Comparison of ENCODE assay signal across 20 cellular contexts in genomic region chr1:235631816-235632215, GRCh38. TPM values are rescaled to one million over a fixed set of nuclear protein-coding genes. Genes with fewer than 3 reads are reported as not detected.
DNase-seq lines count a peak whose midpoint lies in the region; FAIRE-seq and TF ChIP-seq lines count a peak whose summit lies in the region.
"Had no signal": no experiment of that assay in that cellular context is flagged by ENCODE, and none has a peak within 500 bp of the region (broad histone marks: within the 10 kb centered on the region; RNA-seq: fewer than 3 reads in every experiment).

No MANE protein-coding gene starts in this region.

- H3K27me3 Mint-ChIP-seq in progenitor cell of endocrine pancreas (peaks cover 2% of the 10 kb centered on the region), immature natural killer cell (ENCODE audit: low read depth in 3 of 3) (peaks cover 0 to 6% (median 3%) of the 10 kb centered on the region in 3 donors)

- POLR2A ChIA-PET in HEK293 (lab: Yijun Ruan, JAX) = interaction anchor here (0.6 kb wide), 1 partner anchor 225 kb away, joined by 6 read pairs; no protein-coding TSS in a partner anchor

- H3K36me3 ChIP-seq in HEK293 (ENCODE audit: control insufficient read depth in 2 of 2, insufficient read depth in 1 of 2, low read length in 2 of 2) = no peaks in the 10 kb centered on the region
- no peaks in the 10 kb centered on the region for H3K36me3 ChIP-seq in SJSA1
- no peaks in the 10 kb centered on the region for H3K36me3 ChIP-seq in tibial artery
- H3K36me3 ChIP-seq: thoracic aorta had no signal

- H3K4me3 ChIP-seq in HEK293 (ENCODE audit: low read depth, low read length) = no peak overlapping the region
- H3K4me3 ChIP-seq in SJSA1 = no peak overlapping the region
- no peak overlapping the region for H3K4me3 ChIP-seq in tibial artery

- no peak for DNase-seq in SJSA1 (ENCODE audit: low read depth in 1 of 2, low spot score in 2 of 2)
- no peak for DNase-seq in caudate nucleus (lab: John Stamatoyannopoulos, UW)
- DNase-seq in progenitor cell of endocrine pancreas (ENCODE audit: low spot score, unreplicated experiment) = no peak
- no peak for DNase-seq in tibial artery
- no peak for DNase-seq in HTR-8/SVneo (ENCODE audit: insufficient read length, low spot score)
- no peak for DNase-seq in immature natural killer cell
- DNase-seq in activated CD4-positive, alpha-beta T cell treated with anti-CD3 and anti-CD28 coated beads, Interleukin-2, amount 50 U/mL, for 1 hour = no peak
- DNase-seq: activated CD8-positive, alpha-beta T cell treated with anti-CD3 and anti-CD28 coated beads for 36 hours; activated naive CD4-positive, alpha-beta T cell treated with anti-CD3 and anti-CD28 coated beads for 36 hours; activated T-cell treated with anti-CD3 and anti-CD28 coated beads, Interleukin-2, amount 50 U/mL, for 24 hours; CD8-positive, alpha-beta T cell; cortex of kidney; naive thymus-derived CD8-positive, alpha-beta T cell; NCI-H1436; NCI-H2171; NCI-H526 treated with DMSO at 0.1 percent for 48 hours had no signal

- H3K9me3 Mint-ChIP-seq in progenitor cell of endocrine pancreas (ENCODE audit: low read depth) (no peaks in the 10 kb centered on the region), immature natural killer cell (no peaks in the 10 kb centered on the region)
- H3K9me3 Mint-ChIP-seq: activated CD8-positive, alpha-beta T cell treated with anti-CD3 and anti-CD28 coated beads for 36 hours; activated naive CD4-positive, alpha-beta T cell treated with anti-CD3 and anti-CD28 coated beads for 36 hours; activated T-cell treated with anti-CD3 and anti-CD28 coated beads, Interleukin-2, amount 50 U/mL, for 24 hours; CD8-positive, alpha-beta T cell; naive thymus-derived CD8-positive, alpha-beta T cell; T-helper 1 cell treated with Interleukin-12 subunit alpha and Interleukin-12 subunit beta and Interleukin-4 antibody, amounts not matched to agents 30 μg/mL and 1 μg/mL, for 36 hours had no signal

- FAIRE-seq in HTR-8/SVneo (lab: Jason Lieb, UNC) = no peak

- intact Hi-C loops in tibial artery (cut with DNase I; ENCODE audit: low total_unique reads) = no loop called here

- CTCF ChIA-PET in HEK293 (lab: Yijun Ruan, JAX) = interaction anchor here (0.6 to 2.7 kb wide), 5 partner anchors 14 to 340 kb away, joined by 3 to 12 read pairs (median 4); no protein-coding TSS in a partner anchor

- peak; percentile 34 for TF ChIP-seq CTCF in HEK293 (tag by site-specific recombination; IDR thresholded peaks at IDR 0.05)
- TF ChIP-seq CTCF in progenitor cell of endocrine pancreas (IDR thresholded peaks at IDR 0.05; ENCODE audit: unreplicated experiment) = peak; percentile 24
- TF ChIP-seq CTCF in tibial artery (IDR thresholded peaks at IDR 0.05) = no peak

- peaks cover 21% of the 10 kb centered on the region for H3K4me1 Mint-ChIP-seq in progenitor cell of endocrine pancreas (ENCODE audit: low read depth)
- no peaks in the 10 kb centered on the region for H3K4me1 Mint-ChIP-seq in immature natural killer cell

- H3K27ac Mint-ChIP-seq in progenitor cell of endocrine pancreas (no peak overlapping the region), immature natural killer cell (no peak overlapping the region)
- H3K27ac Mint-ChIP-seq: activated naive CD4-positive, alpha-beta T cell treated with anti-CD3 and anti-CD28 coated beads for 36 hours; activated T-cell treated with anti-CD3 and anti-CD28 coated beads, Interleukin-2, amount 50 U/mL, for 24 hours; CD8-positive, alpha-beta T cell had no signal

- no peaks in the 10 kb centered on the region for H3K36me3 Mint-ChIP-seq in progenitor cell of endocrine pancreas (ENCODE audit: insufficient read depth)
- no peaks in the 10 kb centered on the region for H3K36me3 Mint-ChIP-seq in immature natural killer cell
- H3K36me3 Mint-ChIP-seq: CD8-positive, alpha-beta T cell; naive thymus-derived CD8-positive, alpha-beta T cell had no signal

- H3K4me3 Mint-ChIP-seq in progenitor cell of endocrine pancreas (ENCODE audit: low read depth) (no peak overlapping the region), immature natural killer cell (no peak overlapping the region)
- H3K4me3 Mint-ChIP-seq: activated naive CD4-positive, alpha-beta T cell treated with anti-CD3 and anti-CD28 coated beads for 36 hours; activated T-cell treated with anti-CD3 and anti-CD28 coated beads, Interleukin-2, amount 50 U/mL, for 24 hours; CD8-positive, alpha-beta T cell had no signal

- peaks cover 18% of the 10 kb centered on the region for H3K4me1 ChIP-seq in HEK293 (ENCODE audit: control insufficient read depth, insufficient read depth, low read length)
- H3K4me1 ChIP-seq in SJSA1 (replicated peaks) = peaks cover 21% of the 10 kb centered on the region
- peaks cover 0 to 10% (median 0%) of the 10 kb centered on the region in 4 donors for H3K4me1 ChIP-seq in tibial artery

- H3K27ac ChIP-seq in HEK293 (ENCODE audit: extremely low read depth, low read depth, low read length) (no peak overlapping the region), SJSA1 (peak overlapping the region; percentile 89), caudate nucleus (ENCODE audit: low read depth, low read length) (peak overlapping the region; percentile 37), tibial artery (no peak overlapping the region)
- H3K27ac ChIP-seq: thoracic aorta had no signal

- H3K9me3 ChIP-seq in HEK293 (ENCODE audit: control insufficient read depth, insufficient read depth, low read depth, low read length) (no peaks in the 10 kb centered on the region), SJSA1 (replicated peaks) (no peaks in the 10 kb centered on the region), tibial artery (no peaks in the 10 kb centered on the region)
- H3K9me3 ChIP-seq: thoracic aorta had no signal

- H3K27me3 ChIP-seq in SJSA1 (replicated peaks) (no peaks in the 10 kb centered on the region), tibial artery (peaks cover 0 to 6% of the 10 kb centered on the region in 2 donors)

TF ChIP-seq in HEK293, 187 proteins besides CTCF, POLR2A, EP300 and RAD21:
- TF ChIP-seq ZNF121 (tag by site-specific recombination; IDR thresholded peaks at IDR 0.05) (no peak), ZNF521 (tag by site-specific recombination; IDR thresholded peaks at IDR 0.05) (no peak), ZNF10 (tag by site-specific recombination; IDR thresholded peaks at IDR 0.05) (no peak), YY1 (tag by site-specific recombination; IDR thresholded peaks at IDR 0.05) (no peak), ZBTB7A (tag by site-specific recombination; IDR thresholded peaks at IDR 0.05; ENCODE audit: low read depth) (no peak), ZNF202 (tag by site-specific recombination; IDR thresholded peaks at IDR 0.05; ENCODE audit: borderline replicate concordance) (no peak), RBAK (tag by site-specific recombination; IDR thresholded peaks at IDR 0.05) (no peak), EGR2 (tag by site-specific recombination; IDR thresholded peaks at IDR 0.05; ENCODE audit: low read depth) (no peak), ZNF148 (tag by site-specific recombination; IDR thresholded peaks at IDR 0.05; ENCODE audit: borderline replicate concordance) (no peak), ZNF501 (tag by site-specific recombination; IDR thresholded peaks at IDR 0.05) (no peak), ZBTB44 (tag by site-specific recombination; IDR thresholded peaks at IDR 0.05) (no peak)

RNA-seq across cellular contexts. Expression of gene GNG4, which starts 17.8 kb away (rescaled TPM):
- total RNA-seq in SJSA1 (2014; rRNA removed; shearing (Covaris generic)) = 2.3 and 4.2 TPM in 2 replicates
- total RNA-seq in progenitor cell of endocrine pancreas = 19.6 and 26.7 TPM in 2 replicates
- not detected for polyA plus RNA-seq in immature natural killer cell
- total RNA-seq: naive thymus-derived CD8-positive, alpha-beta T cell; Right ventricle myocardium inferior had no signal
- polyA plus RNA-seq: naive thymus-derived CD8-positive, alpha-beta T cell had no signal

Comparison
In these comparisons a context has a peak if more than half of its experiments do, and no peak if none do; other contexts are left out.
1. H3K27ac ChIP-seq: peak in SJSA1 (single experiment) and caudate nucleus (single experiment); none in HEK293 (single experiment) and tibial artery (0 of 2).
2. CTCF ChIP-seq: peak in HEK293 (single experiment) and progenitor cell of endocrine pancreas (single experiment); none in tibial artery (0 of 2).